In genomic region chr4:20788266-20788665, GRCh38 we compare ENCODE assay signal across 17 cellular contexts.
DNase-seq lines count a peak whose midpoint lies in the region; ATAC-seq and TF ChIP-seq lines count a peak whose summit lies in the region.
"Had no signal": no experiment of that assay in that cellular context is flagged by ENCODE, and none has a peak within 500 bp of the region (broad histone marks: within the 10 kb centered on the region; RNA-seq: fewer than 3 reads in every experiment).

No MANE protein-coding gene starts in this region.

- H3K4me3 ChIP-seq in sigmoid colon, result no peak overlapping the region
- H3K4me3 ChIP-seq: HAP-1 had no signal

- ATAC-seq in GM19467 (IDR thresholded peaks at IDR 0.05; ENCODE audit: unreplicated experiment), result no peak

- intact Hi-C loops in sigmoid colon (cut with DNase I), result no loop called here

- DNase-seq in NCI-H82 (lab: John Stamatoyannopoulos, UW) (peak; percentile 18), left kidney (ENCODE audit: low read depth, low spot score) (peak; percentile 9), sigmoid colon (no peak), globus pallidus (ENCODE audit: low spot score) (no peak)
- DNase-seq in stimulated activated CD8-positive, alpha-beta memory T cell treated with anti-CD3 and anti-CD28 coated beads, Interleukin-4, amount 100 ng/mL, for 48 hours, result no peak
- DNase-seq: C1 segment of cervical spinal cord; Calu3; CD4-positive, alpha-beta memory T cell; COR-L47; DMS53; DMS79 treated with DMSO at 0.1 percent for 48 hours; GF-D8; GOT3; HFFc6 had no signal

- H3K27me3 ChIP-seq in sigmoid colon, result no peaks in the 10 kb centered on the region

- peaks cover 0 to 3% (median under 1%) of the 10 kb centered on the region in 4 donors for H3K9me3 ChIP-seq in sigmoid colon
- H3K9me3 ChIP-seq: HAP-1 had no signal

- TF ChIP-seq EP300 in sigmoid colon (IDR thresholded peaks at IDR 0.05), result no peak

- H3K27ac ChIP-seq in VCaP (peak overlapping the region; percentile 58), sigmoid colon (peak overlapping the region in 3 of 4 donors; percentile 1 to 49 (median 25))

- no peaks in the 10 kb centered on the region for H3K36me3 ChIP-seq in sigmoid colon
- H3K36me3 ChIP-seq: HAP-1 had no signal

- peaks cover 0 to 43% (median 17%) of the 10 kb centered on the region in 4 donors for H3K4me1 ChIP-seq in sigmoid colon
- H3K4me1 ChIP-seq: HAP-1 had no signal

- TF ChIP-seq POLR2A in sigmoid colon (IDR thresholded peaks at IDR 0.05), result no peak

- no peak for TF ChIP-seq CTCF in VCaP (conservative IDR thresholded peaks at IDR 0.05)
- no peak for TF ChIP-seq CTCF in sigmoid colon (IDR thresholded peaks at IDR 0.05)

Comparison
In these comparisons a context has a peak if more than half of its experiments do, and no peak if none do; other contexts are left out.
1. DNase-seq: peak in NCI-H82 (single experiment) and left kidney (single experiment); none in sigmoid colon (single experiment), globus pallidus (single experiment) and stimulated activated CD8-positive, alpha-beta memory T cell treated with anti-CD3 and anti-CD28 coated beads, Interleukin-4, amount 100 ng/mL, for 48 hours (single experiment).